ENCODE assay signal across 24 cellular contexts in the genomic region with DNA sequence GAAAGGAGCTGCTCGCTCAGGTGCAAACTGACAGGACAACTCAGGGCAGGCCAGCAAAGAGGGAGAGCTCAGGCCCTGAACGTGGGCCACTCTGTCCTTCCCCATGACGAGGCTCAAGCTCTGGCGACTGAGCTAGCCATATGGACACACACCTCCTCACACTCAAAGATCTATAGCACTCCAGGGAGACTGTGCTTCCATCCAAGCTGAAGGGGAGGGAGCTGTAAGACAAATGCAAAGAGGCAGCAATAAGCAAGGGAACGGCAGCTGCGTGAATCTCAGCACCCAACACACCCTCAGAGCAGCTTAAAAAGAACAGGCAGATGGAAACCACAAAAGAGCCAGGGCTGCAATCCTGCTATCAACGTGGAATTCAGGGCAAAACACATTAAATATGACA. TPM values are rescaled to one million over a fixed set of nuclear protein-coding genes. Genes with fewer than 3 reads are reported as not detected.
"Had no signal": no experiment of that assay in that cellular context is flagged by ENCODE, and none has a peak within 500 bp of the region (broad histone marks: within the 10 kb centered on the region; RNA-seq: fewer than 3 reads in every experiment).

No MANE protein-coding gene starts in this region.

- H3K4me3 ChIP-seq: adrenal gland, gastrocnemius medialis, left lung, mucosa of descending colon, smooth muscle cell had no signal

- H3K27ac ChIP-seq: adrenal gland, gastrocnemius medialis, left lung had no signal

- H3K4me2 ChIP-seq: SK-N-SH, smooth muscle cell had no signal

- H3K4me1 Mint-ChIP-seq: activated B cell treated with CpG ODN at 0.5 μM for 24 hours, T-cell had no signal

- H3K27me3 Mint-ChIP-seq: activated B cell treated with CpG ODN at 0.5 μM for 24 hours; activated naive CD4-positive, alpha-beta T cell treated with anti-CD3 and anti-CD28 coated beads, Interleukin-2, amount 10 ng/mL, durations not matched to agents 7 days and 5 days; naive thymus-derived CD8-positive, alpha-beta T cell; progenitor cell of endocrine pancreas; T-cell had no signal

- H3K9ac ChIP-seq: SK-N-SH had no signal

- H3K27me3 ChIP-seq: adrenal gland, gastrocnemius medialis, left lung had no signal

- FAIRE-seq: keratinocyte had no signal

- H3K4me1 ChIP-seq: adrenal gland, gastrocnemius medialis, left lung had no signal

- H3K9me3 ChIP-seq: adrenal gland, gastrocnemius medialis, left lung, mucosa of descending colon, SK-N-SH had no signal

- H3K4me3 Mint-ChIP-seq: activated B cell treated with CpG ODN at 0.5 μM for 24 hours; activated naive CD4-positive, alpha-beta T cell treated with anti-CD3 and anti-CD28 coated beads, Interleukin-2, amount 10 ng/mL, durations not matched to agents 7 days and 5 days; naive thymus-derived CD8-positive, alpha-beta T cell; T-cell had no signal

- H3K27ac Mint-ChIP-seq: activated B cell treated with CpG ODN at 0.5 μM for 24 hours; activated naive CD4-positive, alpha-beta T cell treated with anti-CD3 and anti-CD28 coated beads, Interleukin-2, amount 10 ng/mL, durations not matched to agents 7 days and 5 days; progenitor cell of endocrine pancreas; T-cell had no signal

- H3K9me3 Mint-ChIP-seq: activated B cell treated with CpG ODN at 0.5 μM for 24 hours; activated naive CD4-positive, alpha-beta T cell treated with anti-CD3 and anti-CD28 coated beads, Interleukin-2, amount 10 ng/mL, durations not matched to agents 7 days and 5 days; naive thymus-derived CD8-positive, alpha-beta T cell; T-cell had no signal

- DNase-seq: activated B cell treated with CpG ODN at 0.5 μM for 24 hours; activated CD4-positive, alpha-beta T cell treated with anti-CD3 and anti-CD28 coated beads for 48 hours; activated naive CD4-positive, alpha-beta T cell treated with anti-CD3 and anti-CD28 coated beads, Interleukin-2, amount 10 ng/mL, durations not matched to agents 7 days and 5 days; adrenal gland; central memory CD4-positive, alpha-beta T cell; effector memory CD4-positive, alpha-beta T cell; gastrocnemius medialis; mammary epithelial cell; naive thymus-derived CD8-positive, alpha-beta T cell; nucleus accumbens; right cardiac atrium; SHP77; SK-N-SH; stimulated activated CD4-positive, alpha-beta T cell treated with anti-CD3 and anti-CD28 coated beads, Interleukin-4, amount 100 ng/mL, for 4 hours; stimulated activated CD8-positive, alpha-beta memory T cell treated with anti-CD3 and anti-CD28 coated beads, Interleukin-4, amount 100 ng/mL, for 48 hours; stimulated activated naive CD4-positive, alpha-beta T cell treated with Interleukin-2 at 50 U/mL for 16 hours; substantia nigra; T-cell; trophoblast cell had no signal

RNA-seq across cellular contexts. Expression of a gene that starts 27.5 kb away (rescaled TPM):
- total RNA-seq: smooth muscle cell had no signal
